Comparison of ENCODE assay signal across 13 cellular contexts in genomic region chr11:67293090-67293489, GRCh38. TPM values are rescaled to one million over a fixed set of nuclear protein-coding genes. Genes with fewer than 3 reads are reported as not detected.
DNase-seq lines count a peak whose midpoint lies in the region; ATAC-seq, FAIRE-seq and TF ChIP-seq lines count a peak whose summit lies in the region.
"Had no signal": no experiment of that assay in that cellular context is flagged by ENCODE, and none has a peak within 500 bp of the region (broad histone marks: within the 10 kb centered on the region; RNA-seq: fewer than 3 reads in every experiment).

No MANE protein-coding gene starts in this region.

- H3K4me2 ChIP-seq in endothelial cell of umbilical vein (ENCODE audit: insufficient read depth, low read length), result no peak overlapping the region
- H3K4me2 ChIP-seq in skeletal muscle satellite cell (ENCODE audit: low read length), result peak overlapping the region; percentile 2
- no peak overlapping the region for H3K4me2 ChIP-seq in Karpas-422 (ENCODE audit: low read depth, low read length, poor library complexity, severe bottlenecking)

- H3K27me3 Mint-ChIP-seq in activated CD4-positive, alpha-beta T cell treated with anti-CD3 and anti-CD28 coated beads, Interleukin-2, amount 10 ng/mL, durations not matched to agents 7 days and 5 days, result no peaks in the 10 kb centered on the region

- POLR2A ChIA-PET in activated CD4-positive, alpha-beta T cell treated with anti-CD3 and anti-CD28 coated beads, Interleukin-2, amount 10 ng/mL, durations not matched to agents 7 days and 5 days (lab: Charles Lee), result no interaction called here
- POLR2A ChIA-PET in endothelial cell of umbilical vein (lab: Charles Lee), result no interaction called here

- peaks cover 3 to 11% of the 10 kb centered on the region in 2 experiments for H3K36me3 ChIP-seq in endothelial cell of umbilical vein (ENCODE audit: control insufficient read depth in 2 of 2, extremely low read depth in 1 of 2, insufficient read depth in 2 of 2, low read length in 2 of 2)
- peaks cover 52% of the 10 kb centered on the region for H3K36me3 ChIP-seq in skeletal muscle satellite cell (ENCODE audit: insufficient read depth, low read length)
- H3K36me3 ChIP-seq in Karpas-422 (ENCODE audit: insufficient read depth, low read length), result peaks cover 60% of the 10 kb centered on the region
- H3K36me3 ChIP-seq: ovary had no signal

- H3K27ac ChIP-seq in endothelial cell of umbilical vein (ENCODE audit: insufficient read depth, low read depth, low read length), result no peak overlapping the region
- H3K27ac ChIP-seq in Karpas-422 (ENCODE audit: low read length), result no peak overlapping the region
- H3K27ac ChIP-seq: ovary had no signal

- H3K79me2 ChIP-seq in endothelial cell of umbilical vein (ENCODE audit: control insufficient read depth, insufficient read depth, low read length) (peaks cover 35% of the 10 kb centered on the region), Karpas-422 (ENCODE audit: low read length) (peaks cover 42% of the 10 kb centered on the region)

- H3K9me3 ChIP-seq in endothelial cell of umbilical vein (replicated peaks; ENCODE audit: control insufficient read depth, insufficient read depth, low read length) (no peaks in the 10 kb centered on the region), skeletal muscle satellite cell (replicated peaks; ENCODE audit: low read length) (peaks cover 5% of the 10 kb centered on the region), Karpas-422 (ENCODE audit: low read length) (peaks cover 4% of the 10 kb centered on the region; the same call in 1 of the 2 replicates)
- H3K9me3 ChIP-seq: ovary had no signal

- H3K36me3 Mint-ChIP-seq in activated CD4-positive, alpha-beta T cell treated with anti-CD3 and anti-CD28 coated beads, Interleukin-2, amount 10 ng/mL, durations not matched to agents 7 days and 5 days (ENCODE audit: low read depth), result peaks cover 72% of the 10 kb centered on the region

- no peak for DNase-seq in activated CD4-positive, alpha-beta T cell treated with anti-CD3 and anti-CD28 coated beads, Interleukin-2, amount 10 ng/mL, durations not matched to agents 7 days and 5 days
- DNase-seq in activated CD4-positive, alpha-beta T cell treated with anti-CD3 and anti-CD28 coated beads, Interleukin-2, amount 50 U/mL, for 1 hour, result no peak
- DNase-seq in RCC 7860 (ENCODE audit: low spot score) (peak; percentile 16), endothelial cell of umbilical vein (ENCODE audit: low read depth, low spot score) (peak; percentile 58), Karpas-422 (no peak), hepatic stellate cell (ENCODE audit: low spot score) (no peak)
- DNase-seq: activated CD4-positive, alpha-beta T cell treated with anti-CD3 and anti-CD28 coated beads, Interleukin-2, amount 50 U/mL, for 4 hours; NCI-H1436 treated with DMSO at 0.1 percent for 48 hours; ovary; RPMI8226 had no signal

- no peak for TF ChIP-seq POLR2A in endothelial cell of umbilical vein (IDR thresholded peaks at IDR 0.05; ENCODE audit: low read depth, low read length)

- H3K27me3 ChIP-seq in endothelial cell of umbilical vein (ENCODE audit: control insufficient read depth in 2 of 2, insufficient read depth in 2 of 2, low read length in 2 of 2) (no peaks in the 10 kb centered on the region), skeletal muscle satellite cell (ENCODE audit: control insufficient read depth, insufficient read depth, low read length) (no peaks in the 10 kb centered on the region), Karpas-422 (ENCODE audit: low read length) (no peaks in the 10 kb centered on the region)
- H3K27me3 ChIP-seq: ovary had no signal

- no peaks in the 10 kb centered on the region for H3K9me1 ChIP-seq in endothelial cell of umbilical vein (replicated peaks; ENCODE audit: control insufficient read depth, extremely low read depth, insufficient read depth, low read length)

- peaks cover 10% of the 10 kb centered on the region for H3K9me3 Mint-ChIP-seq in activated CD4-positive, alpha-beta T cell treated with anti-CD3 and anti-CD28 coated beads, Interleukin-2, amount 10 ng/mL, durations not matched to agents 7 days and 5 days

- peaks cover 47% of the 10 kb centered on the region for H3K4me1 Mint-ChIP-seq in activated CD4-positive, alpha-beta T cell treated with anti-CD3 and anti-CD28 coated beads, Interleukin-2, amount 10 ng/mL, durations not matched to agents 7 days and 5 days

- intact Hi-C loops in endothelial cell of umbilical vein (cut with micrococcal nuclease), result no loop called here

- FAIRE-seq in RCC 7860 (lab: Jason Lieb, UNC), result no peak
- FAIRE-seq in endothelial cell of umbilical vein (lab: Jason Lieb, UNC), result peak; percentile 89
- FAIRE-seq: colon had no signal

- H3K9ac ChIP-seq in endothelial cell of umbilical vein (replicated peaks; ENCODE audit: extremely low read depth, insufficient read depth, low read length), result no peak overlapping the region
- H3K9ac ChIP-seq in skeletal muscle satellite cell (ENCODE audit: low read depth, low read length), result no peak overlapping the region
- no peak overlapping the region for H3K9ac ChIP-seq in Karpas-422 (ENCODE audit: low read length)

- no TSS peak for BruUV-seq in endothelial cell of umbilical vein (replicated peaks; lab: Mats Ljungman, UMichigan)

- CTCF ChIA-PET in activated CD4-positive, alpha-beta T cell treated with anti-CD3 and anti-CD28 coated beads, Interleukin-2, amount 10 ng/mL, durations not matched to agents 7 days and 5 days (lab: Charles Lee), result interaction anchor here (0.6 to 1.3 kb wide), 4 partner anchors 15 to 26 kb away, joined by 3 read pairs; no protein-coding TSS in a partner anchor
- CTCF ChIA-PET in endothelial cell of umbilical vein (lab: Charles Lee), result interaction anchor here (1.0 to 2.1 kb wide), 6 partner anchors 10 to 58 kb away, joined by 3 to 9 read pairs (median 4); partner anchors contain the start of gene GRK2

- H3K9me2 ChIP-seq in Karpas-422 (replicated peaks; ENCODE audit: insufficient read depth, low read length), result no peaks in the 10 kb centered on the region

- ATAC-seq in HG03175 (IDR thresholded peaks at IDR 0.05; ENCODE audit: unreplicated experiment), result no peak

- peak overlapping the region; percentile 1 for H3K27ac Mint-ChIP-seq in activated CD4-positive, alpha-beta T cell treated with anti-CD3 and anti-CD28 coated beads, Interleukin-2, amount 10 ng/mL, durations not matched to agents 7 days and 5 days

- peaks cover 14% of the 10 kb centered on the region for H3K4me1 ChIP-seq in endothelial cell of umbilical vein (ENCODE audit: control insufficient read depth, extremely low read depth, insufficient read depth, low read length)
- peaks cover 30% of the 10 kb centered on the region for H3K4me1 ChIP-seq in skeletal muscle satellite cell (ENCODE audit: control insufficient read depth, insufficient read depth, low read length)
- H3K4me1 ChIP-seq in Karpas-422 (ENCODE audit: low read length), result peaks cover 17% of the 10 kb centered on the region

- H3K4me3 ChIP-seq in endothelial cell of umbilical vein (replicated peaks in 1 of 3; ENCODE audit: insufficient read depth in 1 of 3, low read depth in 1 of 3, low read length in 3 of 3), result no peak overlapping the region
- no peak overlapping the region for H3K4me3 ChIP-seq in skeletal muscle satellite cell (ENCODE audit: low read length)
- H3K4me3 ChIP-seq in Karpas-422 (ENCODE audit: low read length), result no peak overlapping the region
- H3K4me3 ChIP-seq: ovary had no signal

- dilution Hi-C loops in endothelial cell of umbilical vein (cut with MboI; ENCODE audit: extremely low pct_ligation_motif_present, low sequenced_read_pairs), result no loop called here

- H4K20me1 ChIP-seq in endothelial cell of umbilical vein (replicated peaks; ENCODE audit: control insufficient read depth, extremely low read depth, insufficient read depth, low read length) (no peaks in the 10 kb centered on the region), Karpas-422 (ENCODE audit: insufficient read depth, low read depth, low read length) (no peaks in the 10 kb centered on the region)

- no peak overlapping the region for H3K4me3 Mint-ChIP-seq in activated CD4-positive, alpha-beta T cell treated with anti-CD3 and anti-CD28 coated beads, Interleukin-2, amount 10 ng/mL, durations not matched to agents 7 days and 5 days

- no peak for TF ChIP-seq CTCF in endothelial cell of umbilical vein (IDR thresholded peaks at IDR 0.05; ENCODE audit: extremely low read depth in 1 of 2, insufficient read depth in 1 of 2, low read depth in 1 of 2, low read length in 2 of 2)

- H2AFZ ChIP-seq in endothelial cell of umbilical vein (ENCODE audit: low read depth, low read length) (no peak overlapping the region), Karpas-422 (ENCODE audit: low read length) (no peak overlapping the region)

RNA-seq across cellular contexts. Expression of gene ANKRD13D, which starts 4.0 kb away (rescaled TPM):
- 100 to 1,000 TPM; 135 to 194 TPM for total RNA-seq in activated CD4-positive, alpha-beta T cell treated with anti-CD3 and anti-CD28 coated beads, Interleukin-2, amount 10 ng/mL, durations not matched to agents 7 days and 5 days
- 57.5 and 69.6 TPM in 2 replicates for total RNA-seq in endothelial cell of umbilical vein
- 43.5 and 51.2 TPM in 2 replicates for polyA plus RNA-seq in endothelial cell of umbilical vein
- polyA plus RNA-seq in endothelial cell of umbilical vein (2011; cell fraction: cytosol; rRNA removed), result 23.3 and 32.6 TPM in 2 replicates
- polyA plus RNA-seq in endothelial cell of umbilical vein (2011; cell fraction: nucleus; rRNA removed), result 110 TPM in 2 replicates
- polyA plus RNA-seq in endothelial cell of umbilical vein (2012), result 18.1 and 22.7 TPM in 2 replicates
- 22.4 and 23.7 TPM in 2 replicates for polyA minus RNA-seq in endothelial cell of umbilical vein
- polyA minus RNA-seq in endothelial cell of umbilical vein (2011; cell fraction: cytosol; rRNA and poly(A)+ RNA removed), result 12.2 TPM
- polyA minus RNA-seq in endothelial cell of umbilical vein (2011; cell fraction: nucleus; rRNA and poly(A)+ RNA removed), result 36.1 and 50.4 TPM in 2 replicates
- 29.1 and 29.4 TPM in 2 replicates for total RNA-seq in skeletal muscle satellite cell (2012; rRNA removed)
- 31.3 and 91.8 TPM in 2 replicates for total RNA-seq in Karpas-422 (2014; rRNA removed; shearing (Covaris generic); ENCODE audit: low replicate concordance)

RNA-seq across cellular contexts. Expression of gene SSH3, which starts 10.2 kb away (rescaled TPM):
- 1 to 10 TPM; 8.2 to 9.6 TPM for total RNA-seq in activated CD4-positive, alpha-beta T cell treated with anti-CD3 and anti-CD28 coated beads, Interleukin-2, amount 10 ng/mL, durations not matched to agents 7 days and 5 days
- 16.5 and 22.5 TPM in 2 replicates for total RNA-seq in endothelial cell of umbilical vein
- 14.3 and 16.4 TPM in 2 replicates for polyA plus RNA-seq in endothelial cell of umbilical vein
- polyA plus RNA-seq in endothelial cell of umbilical vein (2011; cell fraction: cytosol; rRNA removed), result 6.1 and 9.0 TPM in 2 replicates
- polyA plus RNA-seq in endothelial cell of umbilical vein (2011; cell fraction: nucleus; rRNA removed), result 44.3 and 57.9 TPM in 2 replicates
- polyA plus RNA-seq in endothelial cell of umbilical vein (2012), result 15.7 and 20.8 TPM in 2 replicates
- polyA minus RNA-seq in endothelial cell of umbilical vein, result 5.8 and 9.4 TPM in 2 replicates
- polyA minus RNA-seq in endothelial cell of umbilical vein (2011; cell fraction: cytosol; rRNA and poly(A)+ RNA removed), result 15.0 TPM
- 5.3 and 12.8 TPM in 2 replicates for polyA minus RNA-seq in endothelial cell of umbilical vein (2011; cell fraction: nucleus; rRNA and poly(A)+ RNA removed)
- 8.5 and 14.7 TPM in 2 replicates for total RNA-seq in skeletal muscle satellite cell (2012; rRNA removed)
- total RNA-seq in Karpas-422 (2014; rRNA removed; shearing (Covaris generic); ENCODE audit: low replicate concordance), result 0.61 and 0.82 TPM in 2 replicates

RNA-seq across cellular contexts. Expression of gene GRK2, which starts 26.8 kb away (rescaled TPM):
- 100 to 1,000 TPM; 306 to 324 TPM for total RNA-seq in activated CD4-positive, alpha-beta T cell treated with anti-CD3 and anti-CD28 coated beads, Interleukin-2, amount 10 ng/mL, durations not matched to agents 7 days and 5 days
- total RNA-seq in endothelial cell of umbilical vein, result 62.3 and 66.9 TPM in 2 replicates
- polyA plus RNA-seq in endothelial cell of umbilical vein, result 57.9 and 73.1 TPM in 2 replicates
- polyA plus RNA-seq in endothelial cell of umbilical vein (2011; cell fraction: cytosol; rRNA removed), result 41.3 and 53.7 TPM in 2 replicates
- 132 and 162 TPM in 2 replicates for polyA plus RNA-seq in endothelial cell of umbilical vein (2011; cell fraction: nucleus; rRNA removed)
- polyA plus RNA-seq in endothelial cell of umbilical vein (2012), result 41.3 and 55.6 TPM in 2 replicates
- 30.8 and 39.9 TPM in 2 replicates for polyA minus RNA-seq in endothelial cell of umbilical vein
- polyA minus RNA-seq in endothelial cell of umbilical vein (2011; cell fraction: cytosol; rRNA and poly(A)+ RNA removed), result 52.9 TPM
- polyA minus RNA-seq in endothelial cell of umbilical vein (2011; cell fraction: nucleus; rRNA and poly(A)+ RNA removed), result 38.1 and 49.4 TPM in 2 replicates
- total RNA-seq in skeletal muscle satellite cell (2012; rRNA removed), result 26.6 and 33.0 TPM in 2 replicates
- 94.7 and 190 TPM in 2 replicates for total RNA-seq in Karpas-422 (2014; rRNA removed; shearing (Covaris generic); ENCODE audit: low replicate concordance)

Comparison
In these comparisons a context has a peak if more than half of its experiments do, and no peak if none do; other contexts are left out.
1. DNase-seq: peak in RCC 7860 (single experiment) and endothelial cell of umbilical vein (single experiment); none in activated CD4-positive, alpha-beta T cell treated with anti-CD3 and anti-CD28 coated beads, Interleukin-2, amount 10 ng/mL, durations not matched to agents 7 days and 5 days (single experiment), activated CD4-positive, alpha-beta T cell treated with anti-CD3 and anti-CD28 coated beads, Interleukin-2, amount 50 U/mL, for 1 hour (single experiment), Karpas-422 (single experiment) and hepatic stellate cell (single experiment).